In the genomic region with DNA sequence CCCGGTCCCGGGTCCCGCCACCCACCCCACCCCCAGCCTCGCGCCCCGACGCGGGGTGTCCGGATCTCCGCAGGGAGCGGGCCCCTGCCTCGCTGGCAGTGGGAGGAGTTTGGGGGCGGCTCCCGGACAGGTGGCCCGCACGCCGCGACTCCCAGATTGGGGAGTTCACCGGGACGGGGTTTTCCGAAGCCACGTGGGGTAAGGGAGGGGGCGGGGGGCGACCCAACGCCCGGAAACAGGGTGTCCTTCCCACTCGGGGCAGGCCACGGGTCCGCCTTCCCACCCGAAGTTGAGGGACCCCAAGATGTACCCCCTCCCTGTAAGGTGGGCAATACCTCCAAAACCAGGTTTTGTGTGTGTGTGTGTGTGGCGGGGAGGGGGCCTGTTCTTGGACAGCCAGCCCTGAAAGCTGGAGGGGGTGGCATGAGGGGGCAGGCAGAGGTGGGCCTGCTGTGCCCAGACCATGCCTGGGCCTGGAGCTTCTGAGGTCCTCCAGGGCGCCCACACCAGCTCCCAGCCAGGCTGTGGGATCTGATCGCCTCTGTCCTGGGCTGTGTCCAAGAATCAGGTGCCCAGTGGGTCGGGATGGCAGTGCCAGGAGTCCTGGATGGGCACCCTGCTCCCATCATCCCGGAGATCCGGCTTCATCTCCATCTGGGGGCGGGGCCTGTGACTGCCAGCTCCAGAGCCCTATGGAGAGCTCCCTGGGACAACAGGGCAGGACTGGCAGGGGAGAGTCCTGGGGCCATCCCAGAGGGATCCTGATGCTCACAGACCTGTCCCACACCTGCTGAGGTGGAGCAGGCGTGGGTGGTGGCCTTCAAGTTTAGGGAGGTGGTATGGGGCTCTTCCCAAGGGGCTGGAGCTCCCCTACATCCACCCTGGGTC, we compare ENCODE assay signal across 8 cellular contexts. TPM values are rescaled to one million over a fixed set of nuclear protein-coding genes. Genes with fewer than 3 reads are reported as not detected.
A peak's percentile ranks its signal among the peaks of the same experiment; 100 is the strongest.
DNase-seq lines count a peak whose midpoint lies in the region; ATAC-seq and TF ChIP-seq lines count a peak whose summit lies in the region.

No MANE protein-coding gene starts in this region.

- peak overlapping the region; percentile 29; the same call in 1 of the 2 replicates for H2AFZ ChIP-seq in PC-3 (ENCODE audit: low read length)
- peak overlapping the region; percentile 81 for H2AFZ ChIP-seq in osteoblast (ENCODE audit: low read length)

- H3K27ac ChIP-seq in PC-3 (ENCODE audit: low read length) (peak overlapping the region; percentile 48), osteoblast (ENCODE audit: low read depth, low read length) (no peak overlapping the region), uterus (peak overlapping the region; percentile 68 to 93)

- DNase-seq in PC-3: peak; percentile 84
- DNase-seq in activated naive CD4-positive, alpha-beta T cell treated with Interleukin-2 at 50 U/mL for 16 hours: peak; percentile 64
- DNase-seq in germinal center (ENCODE audit: low spot score): peak; percentile 44
- peak; percentile 98 for DNase-seq in osteoblast (ENCODE audit: insufficient read length, low spot score, missing footprints)
- DNase-seq in uterus: peak; percentile 46 to 64
- no peak for DNase-seq in foreskin melanocyte

- H3K79me2 ChIP-seq in PC-3 (ENCODE audit: low read length): peaks cover 33% of the 10 kb centered on the region
- no peaks in the 10 kb centered on the region for H3K79me2 ChIP-seq in osteoblast (ENCODE audit: insufficient read depth, low read length)

- BruUV-seq in PC-3 (replicated peaks; lab: Mats Ljungman, UMichigan): no TSS peak

- H3K9ac ChIP-seq in PC-3 (ENCODE audit: low read length): peak overlapping the region; percentile 89

- POLR2A ChIA-PET in PC-3 (lab: Charles Lee; ENCODE audit: unreplicated experiment): interaction anchor here (0.6 to 1.2 kb wide), 2 partner anchors 24 to 41 kb away, joined by 4 to 16 read pairs; a partner anchor contains a TSS

- H3K4me1 ChIP-seq in PC-3 (ENCODE audit: insufficient read depth, low read length) (peaks cover 20% of the 10 kb centered on the region), osteoblast (ENCODE audit: insufficient read depth, low read length) (peaks cover 4% of the 10 kb centered on the region), uterus (peaks cover 0 to 10% of the 10 kb centered on the region in 2 donors)

- no peaks in the 10 kb centered on the region for H3K27me3 ChIP-seq in PC-3 (ENCODE audit: low read length)
- H3K27me3 ChIP-seq in osteoblast (ENCODE audit: insufficient read depth, low read length): no peaks in the 10 kb centered on the region
- H3K27me3 ChIP-seq in uterus: no peaks in the 10 kb centered on the region

- H3K36me3 ChIP-seq in PC-3 (ENCODE audit: low read depth, low read length): peaks cover 23% of the 10 kb centered on the region; the same call in 1 of the 2 replicates
- no peaks in the 10 kb centered on the region for H3K36me3 ChIP-seq in osteoblast (ENCODE audit: insufficient read depth, low read length)
- no peaks in the 10 kb centered on the region for H3K36me3 ChIP-seq in uterus

- ATAC-seq in HG02763 (IDR thresholded peaks at IDR 0.05; ENCODE audit: unreplicated experiment) (peak; percentile 17), PC-3 (peak; percentile 72)

- H4K20me1 ChIP-seq in PC-3 (ENCODE audit: low read length) (peaks cover 19% of the 10 kb centered on the region), osteoblast (ENCODE audit: insufficient read depth, low read length) (peaks cover 6% of the 10 kb centered on the region)

- intact Hi-C loops in PC-3 (cut with micrococcal nuclease): loop anchor here (1.0 to 2.0 kb wide), 3 partner anchors 18 to 41 kb away; a partner anchor contains a TSS
- intact Hi-C loops in uterus (cut with DNase I; ENCODE audit: low total_unique reads): no loop called here

- H3F3A ChIP-seq in PC-3 (ENCODE audit: low read length, unreplicated experiment): peaks cover 14% of the 10 kb centered on the region

- H3K4me2 ChIP-seq in PC-3 (ENCODE audit: low read length) (peak overlapping the region; percentile 88), osteoblast (ENCODE audit: insufficient read depth, low read length) (peak overlapping the region; percentile 79)

- CTCF ChIA-PET in PC-3 (lab: Charles Lee): interaction anchor here (0.5 kb wide), 3 partner anchors 37 to 595 kb away, joined by 3 to 5 read pairs (median 4); a partner anchor contains a TSS

- no peaks in the 10 kb centered on the region for H3K9me3 ChIP-seq in PC-3 (ENCODE audit: low read length)
- H3K9me3 ChIP-seq in osteoblast (ENCODE audit: low read depth, low read length): no peaks in the 10 kb centered on the region
- H3K9me3 ChIP-seq in uterus: no peaks in the 10 kb centered on the region

- H3K9me2 ChIP-seq in PC-3 (replicated peaks; ENCODE audit: low read length): no peaks in the 10 kb centered on the region

- TF ChIP-seq CTCF in PC-3 (conservative IDR thresholded peaks at IDR 0.05; ENCODE audit: low read depth, low read length) (no peak), osteoblast (IDR thresholded peaks at IDR 0.05; ENCODE audit: extremely low read depth, low read depth, low read length) (no peak), uterus (IDR thresholded peaks at IDR 0.05) (no peak)

- TF ChIP-seq POLR2A in GM10847 (IDR thresholded peaks at IDR 0.05; ENCODE audit: extremely low read depth, insufficient read length): peak; percentile 10
- no peak for TF ChIP-seq POLR2A in uterus (IDR thresholded peaks at IDR 0.05)

- H3K4me3 ChIP-seq in PC-3 (ENCODE audit: low read length) (peak overlapping the region; percentile 76), osteoblast (ENCODE audit: insufficient read depth, low read length) (peak overlapping the region; percentile 72), uterus (peak overlapping the region; percentile 34 to 96)

RNA-seq across cellular contexts. Expression of a gene that starts 0.8 kb away (rescaled TPM):
- 213 and 220 TPM in 2 replicates for total RNA-seq in PC-3 (2014; rRNA removed)
- total RNA-seq in osteoblast: 1.5 and 3.3 TPM in 2 replicates
- total RNA-seq in uterus: 10 to 100 TPM; 16.7 to 83.2 (median 49.1) TPM

RNA-seq across cellular contexts. Expression of a gene that starts 17.7 kb away (rescaled TPM):
- 340 and 430 TPM in 2 replicates for total RNA-seq in PC-3 (2014; rRNA removed)
- 17.7 and 23.9 TPM in 2 replicates for total RNA-seq in osteoblast
- total RNA-seq in uterus: 10 to 100 TPM in 1 of 4 donors, 1 to 10 TPM in 1, not detected in 2; 1.4 to 40.8 TPM

RNA-seq across cellular contexts. Expression of a gene that starts 18.0 kb away (rescaled TPM):
- 53.1 and 58.9 TPM in 2 replicates for total RNA-seq in PC-3 (2014; rRNA removed)
- total RNA-seq in osteoblast: 20.0 and 23.2 TPM in 2 replicates
- 10 to 100 TPM; 21.2 to 38.4 (median 23.7) TPM for total RNA-seq in uterus

RNA-seq across cellular contexts. Expression of a gene that starts 23.0 kb away (rescaled TPM):
- total RNA-seq in PC-3 (2014; rRNA removed) (3.2 TPM in 1 of 2 replicates, not detected in the other), osteoblast (not detected in 2 replicates), uterus (under 1 TPM in 1 of 4 donors, not detected in 3; 0.62 TPM)

RNA-seq across cellular contexts. Expression of a gene that starts 38.6 kb away (rescaled TPM):
- total RNA-seq in PC-3 (2014; rRNA removed): 4.6 and 5.3 TPM in 2 replicates
- not detected in 2 replicates for total RNA-seq in osteoblast
- total RNA-seq in uterus: 10 to 100 TPM in 1 of 4 donors, 1 to 10 TPM in 2, under 1 TPM in 1; 0.51 to 20.1 (median 3.1) TPM
